In the genomic region with DNA sequence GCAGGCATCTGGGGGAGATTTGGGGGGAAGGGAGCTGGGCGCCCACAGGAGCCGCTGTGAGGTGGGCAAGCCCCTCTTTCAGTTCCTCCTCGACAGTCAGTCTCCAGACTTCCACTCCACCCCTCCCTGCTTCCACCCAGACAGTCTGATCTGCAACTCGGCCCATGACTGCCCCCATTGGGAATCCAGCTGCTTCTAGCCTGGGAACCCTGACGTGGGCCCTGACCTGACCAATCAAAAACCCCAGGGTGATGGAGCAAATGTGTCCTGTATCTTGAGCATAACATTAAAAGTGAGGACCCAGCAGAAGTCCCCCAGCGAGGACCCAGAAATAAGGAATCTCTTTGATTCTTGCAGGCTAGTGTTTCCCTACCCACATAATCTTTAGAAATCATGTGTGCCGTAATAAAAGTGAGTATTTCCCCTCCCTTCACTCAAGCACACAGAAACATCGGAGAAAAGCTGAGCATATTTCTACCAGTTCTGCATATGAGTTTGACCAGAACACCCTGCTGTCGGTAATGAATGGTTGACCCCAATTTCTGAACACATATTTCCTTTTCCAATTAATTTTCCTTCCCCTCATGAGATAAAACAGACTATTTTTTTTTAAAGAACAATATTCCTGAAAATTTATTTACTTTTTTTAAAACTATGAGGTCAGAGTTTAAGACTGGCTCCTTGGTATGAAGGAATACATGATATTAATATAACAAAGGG, we compare ENCODE assay signal across 8 cellular contexts. TPM values are rescaled to one million over a fixed set of nuclear protein-coding genes. Genes with fewer than 3 reads are reported as not detected.
A peak's percentile ranks its signal among the peaks of the same experiment; 100 is the strongest.
DNase-seq lines count a peak whose midpoint lies in the region; ATAC-seq, FAIRE-seq and TF ChIP-seq lines count a peak whose summit lies in the region.

No MANE protein-coding gene starts in this region.

- peaks cover 21% of the 10 kb centered on the region for H3K36me3 Mint-ChIP-seq in activated T-cell treated with anti-CD3 and anti-CD28 coated beads, Interleukin-2, amount 50 U/mL, for 4 hours (ENCODE audit: insufficient read depth)

- TF ChIP-seq RAD21 in SK-N-SH (IDR thresholded peaks at IDR 0.05; ENCODE audit: low read length) = peak; percentile 62

- H2AFZ ChIP-seq in SK-N-SH (ENCODE audit: low read depth) (no peak overlapping the region), MM.1S (ENCODE audit: low read length) (no peak overlapping the region)

- H3F3A ChIP-seq in SK-N-SH (replicated peaks; ENCODE audit: insufficient read depth) (peaks cover 40% of the 10 kb centered on the region), MM.1S (ENCODE audit: insufficient read depth, low read length) (no peaks in the 10 kb centered on the region)

- ATAC-seq in HG02798 (IDR thresholded peaks at IDR 0.05; ENCODE audit: poor library complexity, unreplicated experiment) = peak; percentile 53
- peak in 7 of 8 donors; percentile 20 to 56 (median 53) for ATAC-seq in heart right ventricle
- ATAC-seq in activated T-cell treated with anti-CD3 and anti-CD28 coated beads, Interleukin-2, amount 50 U/mL, for 4 hours = no peak
- no peak for ATAC-seq in HG03457 (IDR thresholded peaks at IDR 0.05; ENCODE audit: unreplicated experiment)

- no peaks in the 10 kb centered on the region for H3K9me3 Mint-ChIP-seq in activated T-cell treated with anti-CD3 and anti-CD28 coated beads, Interleukin-2, amount 50 U/mL, for 4 hours

- peak; percentile 88 for FAIRE-seq in GM12892 (lab: Jason Lieb, UNC)

- H3K27me3 ChIP-seq in SK-N-SH (ENCODE audit: insufficient read depth) (no peaks in the 10 kb centered on the region), heart right ventricle (no peaks in the 10 kb centered on the region), transverse colon (no peaks in the 10 kb centered on the region), MM.1S (replicated peaks; ENCODE audit: insufficient read depth, low read length) (no peaks in the 10 kb centered on the region)

- TF ChIP-seq CTCF in SK-N-SH (IDR thresholded peaks at IDR 0.05) = peak; percentile 44
- TF ChIP-seq CTCF in heart right ventricle (IDR thresholded peaks at IDR 0.05) = peak in 5 of 9 donors; percentile 17 to 45 (median 38)
- TF ChIP-seq CTCF in transverse colon (IDR thresholded peaks at IDR 0.05) = no peak
- TF ChIP-seq CTCF in MM.1S (IDR thresholded peaks at IDR 0.05; ENCODE audit: low read length) = no peak

- peaks cover 85% of the 10 kb centered on the region for H3K79me2 ChIP-seq in SK-N-SH (ENCODE audit: insufficient read depth)
- H3K79me2 ChIP-seq in MM.1S (ENCODE audit: low read length) = peaks cover 63% of the 10 kb centered on the region

- H3K4me1 ChIP-seq in SK-N-SH (ENCODE audit: control insufficient read depth in 1 of 2, insufficient read depth in 2 of 2, low read depth in 1 of 2, low read length in 1 of 2) (peaks cover 31 to 32% of the 10 kb centered on the region in 2 experiments), heart right ventricle (peaks cover 50 to 96% (median 89%) of the 10 kb centered on the region in 9 donors), transverse colon (peaks cover 8 to 63% (median 26%) of the 10 kb centered on the region in 4 donors), MM.1S (ENCODE audit: low read length) (peaks cover 3% of the 10 kb centered on the region; the same call in 1 of the 2 replicates)

- H3K9ac ChIP-seq in SK-N-SH (peak overlapping the region; percentile 96; the same call in 1 of the 2 replicates), MM.1S (ENCODE audit: low read length) (no peak overlapping the region)

- H3K9me2 ChIP-seq in SK-N-SH = no peaks in the 10 kb centered on the region
- no peaks in the 10 kb centered on the region for H3K9me2 ChIP-seq in MM.1S (replicated peaks; ENCODE audit: insufficient read depth, low read length)

- H3K36me3 ChIP-seq in SK-N-SH (replicated peaks in 1 of 2; ENCODE audit: control insufficient read depth in 1 of 2, insufficient read depth in 2 of 2, low read length in 1 of 2) (peaks cover 16 to 57% of the 10 kb centered on the region in 2 experiments), heart right ventricle (peaks cover 0 to 52% (median 18%) of the 10 kb centered on the region in 9 donors), transverse colon (peaks cover 0 to 13% (median 0%) of the 10 kb centered on the region in 4 donors), MM.1S (replicated peaks; ENCODE audit: insufficient read depth, low read length) (no peaks in the 10 kb centered on the region; the same call in 1 of the 2 replicates)

- TF ChIP-seq POLR2A in GM12892 (IDR thresholded peaks at IDR 0.05; ENCODE audit: low read depth, low read length) = no peak
- no peak for TF ChIP-seq POLR2A in transverse colon (IDR thresholded peaks at IDR 0.05)

- H3K4me1 Mint-ChIP-seq in activated T-cell treated with anti-CD3 and anti-CD28 coated beads, Interleukin-2, amount 50 U/mL, for 4 hours (ENCODE audit: low read depth) = peaks cover 15% of the 10 kb centered on the region

- peak overlapping the region; percentile 72 to 99 for H3K27ac ChIP-seq in SK-N-SH (ENCODE audit: low read depth in 2 of 2, low read length in 1 of 2)
- peak overlapping the region in 8 of 10 donors; percentile 65 to 98 (median 97) for H3K27ac ChIP-seq in heart right ventricle
- peak overlapping the region; percentile 28 to 94 (median 64) for H3K27ac ChIP-seq in transverse colon
- H3K27ac ChIP-seq in MM.1S (ENCODE audit: low read length) = no peak overlapping the region

- DNase-seq in GM12892 (ENCODE audit: insufficient read length) (peak; percentile 67), SK-N-SH (peak; percentile 85), heart right ventricle (peak; percentile 62 to 82), transverse colon (no peak), MM.1S (no peak)
- no peak for DNase-seq in activated T-cell treated with anti-CD3 and anti-CD28 coated beads, Interleukin-2, amount 50 U/mL, for 4 hours

- H3K4me3 ChIP-seq in SK-N-SH (ENCODE audit: low read depth in 2 of 2, low read length in 1 of 2) (no peak overlapping the region), heart right ventricle (peak overlapping the region in 4 of 10 donors; percentile 35 to 40 (median 39)), transverse colon (no peak overlapping the region), MM.1S (ENCODE audit: low read length) (no peak overlapping the region)

- TF ChIP-seq EP300 in SK-N-SH (IDR thresholded peaks at IDR 0.05; ENCODE audit: borderline replicate concordance in 1 of 2, low read depth in 1 of 2, low read length in 1 of 2) = peak in 1 of 2 experiments; percentile 54; a peak in 1 of 4 replicates
- no peak for TF ChIP-seq EP300 in transverse colon (IDR thresholded peaks at IDR 0.05; ENCODE audit: low read depth)

- H4K20me1 ChIP-seq in SK-N-SH (ENCODE audit: insufficient read depth) (no peaks in the 10 kb centered on the region), MM.1S (ENCODE audit: insufficient read depth, low read length) (no peaks in the 10 kb centered on the region; the same call in 1 of the 2 replicates)

- intact Hi-C loops in heart right ventricle (cut with DNase I) = loop anchor here in 9 of 10 donors (2.0 to 10.0 kb wide), 9 partner anchors 34 to 286 kb away; a partner anchor contains a TSS
- intact Hi-C loops in transverse colon (cut with DNase I; ENCODE audit: low total_unique reads) = loop anchor here (5.0 to 10.0 kb wide), 2 partner anchors 46 to 289 kb away; a partner anchor contains a TSS

- 18% methylated on average over 9 of the region's 9 CpGs for WGBS in SK-N-SH (ENCODE audit: low lambda C conversion rate)
- WGBS in heart right ventricle, 2 donors = 34 to 42% methylated on average over 9 of the region's 9 CpGs
- 64 to 69% methylated on average over 5 to 9 of the region's 9 CpGs for WGBS in transverse colon (ENCODE audit: low coverage in 1 of 2), 2 donors

- POLR2A ChIA-PET in SK-N-SH (lab: Yijun Ruan, JAX) = interaction anchor here (0.6 to 2.0 kb wide), 2 partner anchors 25 to 210 kb away, joined by 5 to 8 read pairs; no protein-coding TSS in a partner anchor

- no peak overlapping the region for H3K4me3 Mint-ChIP-seq in activated T-cell treated with anti-CD3 and anti-CD28 coated beads, Interleukin-2, amount 50 U/mL, for 4 hours

- in situ Hi-C loops in transverse colon (cut with MboI; ENCODE audit: low pct_ligation_motif_present in 1 of 4, low pct_unique_long_range_greater_than_20kb in 1 of 4, low sequenced_read_pairs in 3 of 4) = no loop called here

- peak overlapping the region; percentile 54; the same call in 1 of the 2 replicates for H3K4me2 ChIP-seq in SK-N-SH
- no peak overlapping the region for H3K4me2 ChIP-seq in MM.1S (ENCODE audit: low read depth, low read length)

- CTCF ChIA-PET in SK-N-SH (lab: Yijun Ruan, JAX) = interaction anchor here (0.6 to 5.3 kb wide), 10 partner anchors 13 to 187 kb away, joined by 3 to 29 read pairs (median 4); no protein-coding TSS in a partner anchor

- no peaks in the 10 kb centered on the region for H3K27me3 Mint-ChIP-seq in activated T-cell treated with anti-CD3 and anti-CD28 coated beads, Interleukin-2, amount 50 U/mL, for 4 hours (ENCODE audit: low read depth)

- H3K9me3 ChIP-seq in SK-N-SH = no peaks in the 10 kb centered on the region
- peaks cover 0 to 5% (median 0%) of the 10 kb centered on the region in 11 donors for H3K9me3 ChIP-seq in heart right ventricle
- no peaks in the 10 kb centered on the region for H3K9me3 ChIP-seq in transverse colon
- H3K9me3 ChIP-seq in MM.1S (replicated peaks; ENCODE audit: insufficient read depth, low read length) = no peaks in the 10 kb centered on the region

TF ChIP-seq in SK-N-SH, 30 proteins besides CTCF, POLR2A, EP300 and RAD21 (continues in another document):
- no peak for TF ChIP-seq EZH2phosphoT487 (IDR thresholded peaks at IDR 0.05; ENCODE audit: borderline replicate concordance, low read depth)

RNA-seq across cellular contexts. Expression of a gene that starts 6.4 kb away (rescaled TPM):
- 9.5 TPM for polyA plus RNA-seq in GM12892 (2012; ENCODE audit: missing spikeins)
- 16.4 and 19.6 TPM in 2 replicates for polyA plus RNA-seq in SK-N-SH (2012; rRNA removed)
- polyA plus RNA-seq in SK-N-SH (2012; cell fraction: cytosol; rRNA removed) = 12.2 and 14.1 TPM in 2 replicates
- 27.9 and 35.1 TPM in 2 replicates for polyA plus RNA-seq in SK-N-SH (2012; cell fraction: nucleus; rRNA removed)
- 10 to 100 TPM; 28.4 to 48.7 (median 35.1) TPM for total RNA-seq in heart right ventricle
- 1 to 10 TPM; 4.2 to 7.5 TPM for polyA plus RNA-seq in heart right ventricle
- 10 to 100 TPM; 15.0 to 39.0 (median 18.9) TPM for total RNA-seq in transverse colon
- 10 to 100 TPM; 17.0 to 20.7 (median 18.2) TPM for total RNA-seq in activated T-cell treated with anti-CD3 and anti-CD28 coated beads, Interleukin-2, amount 50 U/mL, for 4 hours

RNA-seq across cellular contexts. Expression of a gene that starts 28.9 kb away (rescaled TPM):
- not detected for polyA plus RNA-seq in GM12892 (2012; ENCODE audit: missing spikeins)
- polyA plus RNA-seq in SK-N-SH (2012; rRNA removed) = not detected in 2 replicates
- not detected in 2 replicates for polyA plus RNA-seq in SK-N-SH (2012; cell fraction: cytosol; rRNA removed)
- not detected in 2 replicates for polyA plus RNA-seq in SK-N-SH (2012; cell fraction: nucleus; rRNA removed)
- not detected for total RNA-seq in heart right ventricle
- polyA plus RNA-seq in heart right ventricle = not detected
- 1 to 10 TPM in 3 of 4 donors, not detected in 1; 3.7 to 7.1 (median 4.4) TPM for total RNA-seq in transverse colon
- total RNA-seq in activated T-cell treated with anti-CD3 and anti-CD28 coated beads, Interleukin-2, amount 50 U/mL, for 4 hours = not detected

Comparison
In these comparisons a context has a peak if more than half of its experiments do, and no peak if none do; other contexts are left out.
1. DNase-seq: peak in GM12892 (single experiment), SK-N-SH (single experiment) and heart right ventricle (2 of 2); none in transverse colon (single experiment), MM.1S (single experiment) and activated T-cell treated with anti-CD3 and anti-CD28 coated beads, Interleukin-2, amount 50 U/mL, for 4 hours (single experiment).
2. ATAC-seq: peak in HG02798 (single experiment) and heart right ventricle (7 of 8); none in activated T-cell treated with anti-CD3 and anti-CD28 coated beads, Interleukin-2, amount 50 U/mL, for 4 hours (0 of 2) and HG03457 (single experiment).
3. CTCF ChIP-seq: peak in SK-N-SH (single experiment) and heart right ventricle (5 of 9); none in transverse colon (0 of 5) and MM.1S (single experiment).